Comparison of ENCODE assay signal across 19 cellular contexts in genomic region chr9:38284039-38284767, GRCh38.
"Had no signal": no experiment of that assay in that cellular context is flagged by ENCODE, and none has a peak within 500 bp of the region (broad histone marks: within the 10 kb centered on the region; RNA-seq: fewer than 3 reads in every experiment).

No MANE protein-coding gene starts in this region.

- H3K4me3 Mint-ChIP-seq: activated CD4-positive, alpha-beta memory T cell treated with anti-CD3 and anti-CD28 coated beads for 36 hours; activated naive CD8-positive, alpha-beta T cell treated with anti-CD3 and anti-CD28 coated beads, Interleukin-2, amount 10 ng/mL, durations not matched to agents 7 days and 5 days; activated T-cell treated with anti-CD3 and anti-CD28 coated beads, Interleukin-2, amount 50 U/mL, for 72 hours; nephron progenitor cell; stimulated activated effector memory CD8-positive, alpha-beta T cell treated with anti-CD3 and anti-CD28 coated beads, Interleukin-12 subunit alpha, Interleukin-12 subunit beta, amount 100 ng/mL, for 72 hours had no signal

- H3K4me3 ChIP-seq: cardiac muscle cell, heart right ventricle, thyroid gland had no signal

- H3K9me3 Mint-ChIP-seq: activated CD4-positive, alpha-beta memory T cell treated with anti-CD3 and anti-CD28 coated beads for 36 hours; activated naive CD8-positive, alpha-beta T cell treated with anti-CD3 and anti-CD28 coated beads, Interleukin-2, amount 10 ng/mL, durations not matched to agents 7 days and 5 days; activated T-cell treated with anti-CD3 and anti-CD28 coated beads, Interleukin-2, amount 50 U/mL, for 72 hours; nephron progenitor cell; stimulated activated effector memory CD8-positive, alpha-beta T cell treated with anti-CD3 and anti-CD28 coated beads, Interleukin-12 subunit alpha, Interleukin-12 subunit beta, amount 100 ng/mL, for 72 hours had no signal

- ATAC-seq: activated T-cell treated with anti-CD3 and anti-CD28 coated beads, Interleukin-2, amount 50 U/mL, for 72 hours; heart right ventricle; left ventricle myocardium superior; SK-N-SH treated with all-trans-retinoic acid at 6 μM for 48 hours; stimulated activated effector memory CD8-positive, alpha-beta T cell treated with anti-CD3 and anti-CD28 coated beads, Interleukin-12 subunit alpha, Interleukin-12 subunit beta, amount 100 ng/mL, for 72 hours had no signal

- H3K27me3 ChIP-seq: cardiac muscle cell, thyroid gland had no signal

- H3K9ac ChIP-seq: parathyroid adenoma had no signal

- H3K27ac Mint-ChIP-seq: activated CD4-positive, alpha-beta memory T cell treated with anti-CD3 and anti-CD28 coated beads for 36 hours; activated naive CD8-positive, alpha-beta T cell treated with anti-CD3 and anti-CD28 coated beads, Interleukin-2, amount 10 ng/mL, durations not matched to agents 7 days and 5 days; activated T-cell treated with anti-CD3 and anti-CD28 coated beads, Interleukin-2, amount 50 U/mL, for 72 hours; nephron progenitor cell had no signal

- H3K36me3 Mint-ChIP-seq: activated CD4-positive, alpha-beta memory T cell treated with anti-CD3 and anti-CD28 coated beads for 36 hours; activated naive CD8-positive, alpha-beta T cell treated with anti-CD3 and anti-CD28 coated beads, Interleukin-2, amount 10 ng/mL, durations not matched to agents 7 days and 5 days had no signal

- H3K27ac ChIP-seq: cardiac muscle cell, heart right ventricle, parathyroid adenoma, thyroid gland had no signal

- H3K36me3 ChIP-seq: cardiac muscle cell, heart right ventricle, thyroid gland had no signal

- H3K4me1 ChIP-seq: heart right ventricle, parathyroid adenoma, thyroid gland had no signal

- H3K9me3 ChIP-seq: heart right ventricle, thyroid gland had no signal

- DNase-seq: activated CD4-positive, alpha-beta memory T cell treated with anti-CD3 and anti-CD28 coated beads for 36 hours; activated CD4-positive, alpha-beta T cell treated with anti-CD3 and anti-CD28 coated beads for 1 hour; activated CD8-positive, alpha-beta memory T cell treated with anti-CD3 and anti-CD28 coated beads, Interleukin-2, amount 50 U/mL, for 4 hours; activated gamma-delta T cell treated with Interleukin-2 at 50 U/mL for 16 hours; activated naive CD8-positive, alpha-beta T cell treated with anti-CD3 and anti-CD28 coated beads, Interleukin-2, amount 10 ng/mL, durations not matched to agents 7 days and 5 days; activated T-cell treated with anti-CD3 and anti-CD28 coated beads, Interleukin-2, amount 50 U/mL, for 72 hours; aorta; effector CD4-positive, alpha-beta T cell; foreskin melanocyte; heart right ventricle; left ventricle myocardium superior; mesenchymal stem cell; small intestine; thyroid gland had no signal
